In the genomic region with DNA sequence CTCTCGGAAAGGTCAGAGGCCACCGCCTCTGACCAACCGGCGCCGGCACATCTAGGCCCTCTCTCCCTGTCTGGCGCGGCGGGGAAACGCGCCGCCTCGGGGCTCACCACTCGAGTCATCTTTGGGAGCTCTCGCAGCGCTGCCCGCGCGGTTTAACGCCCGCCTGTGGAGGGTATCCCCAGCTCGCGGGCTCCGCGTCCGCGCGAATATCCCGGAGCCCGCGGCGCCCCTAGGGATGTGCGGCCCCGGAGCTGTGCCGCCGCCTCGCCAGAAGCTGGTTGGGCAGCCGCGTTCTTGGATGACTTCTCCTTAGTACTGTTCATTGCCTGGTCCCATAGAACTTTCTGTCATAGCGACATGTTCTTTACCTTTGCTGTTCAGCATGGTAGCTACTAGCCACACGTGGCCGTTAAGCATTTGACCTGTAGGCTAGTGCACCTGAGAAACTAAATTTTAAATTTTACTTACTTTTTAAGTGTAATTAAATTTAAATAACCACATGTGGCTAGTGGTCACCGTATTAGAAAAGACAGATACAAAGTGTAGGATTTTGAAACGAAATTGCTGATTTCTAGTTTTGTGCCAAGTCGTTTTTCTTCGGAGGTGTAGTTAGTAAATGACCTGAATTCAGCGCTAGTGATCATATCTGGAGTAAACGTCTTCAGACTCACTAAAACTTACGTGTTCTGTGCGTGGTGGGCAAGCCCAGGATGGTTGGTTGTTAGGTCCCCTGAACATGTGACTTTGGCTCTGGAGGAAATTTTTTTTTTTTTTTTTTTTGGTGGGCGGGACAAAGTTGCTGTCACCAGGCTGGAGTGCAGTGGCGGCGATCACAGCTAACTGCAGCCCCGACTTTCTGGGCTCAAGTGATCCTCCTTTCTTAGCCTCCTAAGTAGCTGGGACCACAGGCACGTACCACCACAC, we compare ENCODE assay signal across 8 cellular contexts. TPM values are rescaled to one million over a fixed set of nuclear protein-coding genes. Genes with fewer than 3 reads are reported as not detected.
DNase-seq lines count a peak whose midpoint lies in the region; ATAC-seq, FAIRE-seq and TF ChIP-seq lines count a peak whose summit lies in the region.

No MANE protein-coding gene starts in this region.

- peak overlapping the region; percentile 94 for H3K4me3 Mint-ChIP-seq in astrocyte (ENCODE audit: unreplicated experiment)

- H4K20me1 ChIP-seq in astrocyte (ENCODE audit: insufficient read depth, low read length): peaks cover 30% of the 10 kb centered on the region

- H3K27ac Mint-ChIP-seq in astrocyte (ENCODE audit: unreplicated experiment): peak overlapping the region; percentile 81

- peaks cover 66% of the 10 kb centered on the region for H3K79me2 ChIP-seq in astrocyte (ENCODE audit: insufficient read depth, low read length)

- H3K27me3 ChIP-seq in astrocyte (ENCODE audit: insufficient read depth, low read length) (no peaks in the 10 kb centered on the region), iPS-15b (ENCODE audit: control insufficient read depth, insufficient read depth, low read length) (no peaks in the 10 kb centered on the region), small intestine (ENCODE audit: control insufficient read depth in 2 of 2, insufficient read depth in 2 of 2, low read length in 2 of 2) (no peaks in the 10 kb centered on the region)

- no peak for FAIRE-seq in astrocyte (lab: Jason Lieb, UNC)
- no peak for FAIRE-seq in small intestine (lab: Jason Lieb, UNC)

- ATAC-seq in GM19438 (IDR thresholded peaks at IDR 0.05; ENCODE audit: low read depth, unreplicated experiment): peak; percentile 5

- H3K4me1 ChIP-seq in astrocyte (ENCODE audit: insufficient read depth, low read length) (peaks cover 8% of the 10 kb centered on the region), iPS-15b (ENCODE audit: control insufficient read depth, insufficient read depth, low read length) (no peaks in the 10 kb centered on the region), small intestine (ENCODE audit: control insufficient read depth in 2 of 2, insufficient read depth in 1 of 2, low read depth in 1 of 2, low read length in 1 of 2) (peaks cover 0 to 3% of the 10 kb centered on the region in 2 donors)

- WGBS in small intestine, 3 donors: 0 to 1% (median 0%) methylated on average over 50 to 54 of the region's 54 CpGs

- H3K9ac ChIP-seq in astrocyte (ENCODE audit: low read length) (peak overlapping the region; percentile 97), iPS-15b (ENCODE audit: low read depth, low read length) (peak overlapping the region; percentile 94)

- H3K9me3 Mint-ChIP-seq in astrocyte (ENCODE audit: unreplicated experiment): no peaks in the 10 kb centered on the region

- H3K4me2 ChIP-seq in astrocyte (ENCODE audit: low read length): peak overlapping the region; percentile 88

- no peaks in the 10 kb centered on the region for H3K36me3 Mint-ChIP-seq in astrocyte (ENCODE audit: low read depth, unreplicated experiment)

- DNase-seq in CD1c-positive myeloid dendritic cell (ENCODE audit: extremely low spot score) (peak; percentile 75), HT1080 (ENCODE audit: low read depth) (peak; percentile 81), SW 1271 (lab: John Stamatoyannopoulos, UW) (peak; percentile 22 to 50), astrocyte (ENCODE audit: low read depth) (peak; percentile 42), small intestine (peak; percentile 56), putamen (ENCODE audit: low spot score) (no peak)

- H3K4me3 ChIP-seq in astrocyte (ENCODE audit: insufficient read depth, low read depth, low read length): peak overlapping the region; percentile 93
- H3K4me3 ChIP-seq in iPS-15b (ENCODE audit: low read depth, low read length): peak overlapping the region; percentile 93
- H3K4me3 ChIP-seq in small intestine (ENCODE audit: low read depth in 1 of 2, low read length in 2 of 2): peak overlapping the region; percentile 89 to 95

- H2AFZ ChIP-seq in astrocyte (ENCODE audit: low read depth, low read length): peak overlapping the region; percentile 97

- TF ChIP-seq CTCF in astrocyte (IDR thresholded peaks at IDR 0.05; ENCODE audit: insufficient read depth, low read depth, low read length): no peak

- H3K9me3 ChIP-seq in astrocyte (ENCODE audit: insufficient read depth, low read depth, low read length) (no peaks in the 10 kb centered on the region), iPS-15b (ENCODE audit: control insufficient read depth, insufficient read depth, low read length) (no peaks in the 10 kb centered on the region), small intestine (ENCODE audit: control insufficient read depth, low read depth) (no peaks in the 10 kb centered on the region)

- no peaks in the 10 kb centered on the region for H3K27me3 Mint-ChIP-seq in astrocyte (ENCODE audit: low read depth, unreplicated experiment)

- H3K4me1 Mint-ChIP-seq in astrocyte (ENCODE audit: low read depth, unreplicated experiment): peaks cover 6% of the 10 kb centered on the region

- H3K27ac ChIP-seq in astrocyte (ENCODE audit: low read depth, low read length): peak overlapping the region; percentile 94
- H3K27ac ChIP-seq in small intestine (ENCODE audit: low read depth in 1 of 2, low read length in 1 of 2): peak overlapping the region; percentile 82 to 100

- H3K36me3 ChIP-seq in astrocyte (ENCODE audit: insufficient read depth, low read length): peaks cover 6% of the 10 kb centered on the region
- peaks cover 11% of the 10 kb centered on the region for H3K36me3 ChIP-seq in iPS-15b (ENCODE audit: control insufficient read depth, insufficient read depth, low read length)
- no peaks in the 10 kb centered on the region for H3K36me3 ChIP-seq in small intestine (ENCODE audit: control insufficient read depth in 2 of 2, insufficient read depth in 2 of 2, low read length in 2 of 2)

RNA-seq across cellular contexts. Expression of a gene that starts 0.8 kb away (rescaled TPM):
- 109 and 119 TPM in 2 replicates for total RNA-seq in HT1080 (2014; rRNA removed; shearing (Covaris generic))
- polyA plus RNA-seq in HT1080 (2015; cell fraction: cytosol; rRNA removed): 97.8 and 107 TPM in 2 replicates
- polyA plus RNA-seq in HT1080 (2015; cell fraction: nucleus; rRNA removed): 115 and 123 TPM in 2 replicates
- 93.6 and 94.6 TPM in 2 replicates for total RNA-seq in astrocyte
- 10 to 100 TPM; 42.7 to 48.4 (median 46.1) TPM for polyA plus RNA-seq in small intestine

RNA-seq across cellular contexts. Expression of a gene that starts 20.8 kb away (rescaled TPM):
- total RNA-seq in HT1080 (2014; rRNA removed; shearing (Covaris generic)): 14.4 and 19.8 TPM in 2 replicates
- polyA plus RNA-seq in HT1080 (2015; cell fraction: cytosol; rRNA removed): 7.1 and 9.2 TPM in 2 replicates
- 7.3 and 9.4 TPM in 2 replicates for polyA plus RNA-seq in HT1080 (2015; cell fraction: nucleus; rRNA removed)
- 25.0 and 27.3 TPM in 2 replicates for total RNA-seq in astrocyte
- 100 to 1,000 TPM in 1 of 3 donors, 10 to 100 TPM in 2; 56.1 to 150 (median 96.7) TPM for polyA plus RNA-seq in small intestine
